Comparison of ENCODE assay signal across 8 cellular contexts in the genomic region with DNA sequence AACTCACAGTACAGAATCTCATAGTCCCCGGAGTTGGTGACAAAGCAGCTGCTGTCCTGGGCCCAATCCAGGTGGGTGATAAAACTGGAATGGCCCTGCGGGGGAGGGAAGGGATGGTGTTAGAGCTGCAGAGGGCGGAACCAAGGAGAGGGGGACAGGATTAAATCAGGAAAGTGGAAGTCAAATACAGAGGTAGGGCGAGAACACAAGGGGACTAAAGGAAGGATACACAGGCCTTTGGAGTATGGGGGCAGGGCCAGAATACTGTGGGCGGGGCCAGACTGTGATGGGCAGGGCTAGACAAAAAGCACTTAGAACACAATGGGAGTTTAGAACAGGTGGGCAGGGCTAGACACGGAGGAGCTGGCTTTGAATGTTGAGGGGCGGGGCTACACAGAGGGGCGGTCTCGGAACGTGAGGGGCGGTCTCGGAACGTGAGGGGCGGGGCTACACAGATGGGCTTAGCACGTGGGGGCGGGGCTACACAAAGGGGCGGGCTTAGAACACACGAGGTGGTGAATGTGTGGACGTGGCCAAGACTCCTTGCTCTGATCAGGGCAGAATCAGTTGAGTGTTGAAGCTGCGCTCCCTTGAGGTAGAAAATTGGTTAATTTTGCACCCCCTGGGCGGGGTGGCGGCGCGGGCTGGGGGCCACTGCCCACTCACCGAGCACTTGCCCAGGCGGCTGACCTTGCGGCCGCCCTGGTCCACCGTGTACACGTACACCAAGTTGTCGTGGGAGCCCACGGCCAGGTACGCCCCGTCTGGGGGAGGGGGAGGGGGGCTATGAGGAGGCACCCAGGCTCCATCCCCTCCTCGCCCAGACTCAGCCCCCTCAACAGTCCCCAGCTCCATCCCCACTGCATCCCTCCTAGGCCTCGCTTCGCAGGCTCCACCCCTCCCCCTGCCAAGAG. TPM values are rescaled to one million over a fixed set of nuclear protein-coding genes. Genes with fewer than 3 reads are reported as not detected.
DNase-seq lines count a peak whose midpoint lies in the region; ATAC-seq and TF ChIP-seq lines count a peak whose summit lies in the region.

No MANE protein-coding gene starts in this region.

- H3K4me1 ChIP-seq in psoas muscle, result peaks cover 3% of the 10 kb centered on the region

- H3K36me3 Mint-ChIP-seq in IgD-negative memory B cell, result peaks cover 8% of the 10 kb centered on the region

- peak overlapping the region; percentile 46 for H3K27ac ChIP-seq in psoas muscle

- no peaks in the 10 kb centered on the region for H3K9me3 Mint-ChIP-seq in IgD-negative memory B cell

- intact Hi-C loops in Right ventricle myocardium inferior (cut with DNase I) (no loop called here), psoas muscle (cut with DNase I) (loop anchor here in 1 of 2 donors (2.0 kb wide), 1 partner anchor 13 kb away; no protein-coding TSS in a partner anchor)

- H3K4me1 Mint-ChIP-seq in IgD-negative memory B cell, result peaks cover 0 to 7% (median 0%) of the 10 kb centered on the region in 3 donors

- no peaks in the 10 kb centered on the region for H3K27me3 Mint-ChIP-seq in IgD-negative memory B cell

- TF ChIP-seq CTCF in psoas muscle (IDR thresholded peaks at IDR 0.05), result no peak

- H3K36me3 ChIP-seq in psoas muscle (ENCODE audit: insufficient read depth in 1 of 2, low read depth in 1 of 2), result peaks cover 0 to 59% of the 10 kb centered on the region in 2 donors

- H3K27me3 ChIP-seq in psoas muscle (ENCODE audit: insufficient read depth in 3 of 3, low read length in 2 of 3), result no peaks in the 10 kb centered on the region

- H3K4me3 ChIP-seq in psoas muscle, result peak overlapping the region; percentile 34

- ATAC-seq in Right ventricle myocardium inferior (peak; percentile 79), psoas muscle (peak; percentile 88 to 97 (median 94)), GM21447 (IDR thresholded peaks at IDR 0.05; ENCODE audit: unreplicated experiment) (no peak), HG03457 (IDR thresholded peaks at IDR 0.05; ENCODE audit: unreplicated experiment) (no peak)

- 37 to 42% (median 40%) methylated on average over 29 to 37 of the region's 37 CpGs for WGBS in psoas muscle, 3 donors

- peak overlapping the region in 2 of 3 donors; percentile 16 to 77 for H3K27ac Mint-ChIP-seq in IgD-negative memory B cell

- peak; percentile 92 for DNase-seq in Daoy (ENCODE audit: low read depth)
- DNase-seq in SK-N-DZ (ENCODE audit: low spot score), result peak; percentile 62
- peak; percentile 28 for DNase-seq in activated gamma-delta T cell treated with anti-CD3 and anti-CD28 coated beads, Interleukin-2, amount 50 U/mL, for 16 hours (ENCODE audit: low read depth)
- DNase-seq in Right ventricle myocardium inferior (ENCODE audit: missing footprints), result peak; percentile 82
- peak; percentile 82 to 91 for DNase-seq in psoas muscle

- no peaks in the 10 kb centered on the region for H3K9me3 ChIP-seq in psoas muscle

- H3K4me3 Mint-ChIP-seq in IgD-negative memory B cell, result no peak overlapping the region

RNA-seq across cellular contexts. Expression of gene GPR4, which starts 14.0 kb away (rescaled TPM):
- total RNA-seq in Daoy (2014; rRNA removed; shearing (Covaris generic)), result not detected in 2 replicates
- polyA plus RNA-seq in IgD-negative memory B cell (not detected), psoas muscle (1 to 10 TPM; 1.6 to 2.6 (median 2.4) TPM)
- 1.3 and 1.7 TPM in 2 replicates for polyA plus RNA-seq in SK-N-DZ (2014; cell fraction: cytosol; rRNA removed)
- 0.62 and 1.2 TPM in 2 replicates for polyA plus RNA-seq in SK-N-DZ (2014; cell fraction: nucleus; rRNA removed)
- total RNA-seq in Right ventricle myocardium inferior (5.4 TPM), psoas muscle (1 to 10 TPM; 3.0 to 7.5 (median 3.9) TPM)

RNA-seq across cellular contexts. Expression of gene EML2, which starts 23.1 kb away (rescaled TPM):
- total RNA-seq in Daoy (2014; rRNA removed; shearing (Covaris generic)), result 13.0 and 14.2 TPM in 2 replicates
- polyA plus RNA-seq in IgD-negative memory B cell, result 18.5 TPM
- polyA plus RNA-seq in SK-N-DZ (2014; cell fraction: cytosol; rRNA removed), result 13.8 and 15.8 TPM in 2 replicates
- 74.0 and 82.6 TPM in 2 replicates for polyA plus RNA-seq in SK-N-DZ (2014; cell fraction: nucleus; rRNA removed)
- total RNA-seq in Right ventricle myocardium inferior, result 39.1 TPM
- total RNA-seq in psoas muscle, result 10 to 100 TPM; 10.4 to 31.1 (median 18.3) TPM
- 1 to 10 TPM; 6.2 to 8.3 (median 6.7) TPM for polyA plus RNA-seq in psoas muscle

RNA-seq across cellular contexts. Expression of gene OPA3, which starts 31.4 kb away (rescaled TPM):
- 7.4 and 8.9 TPM in 2 replicates for total RNA-seq in Daoy (2014; rRNA removed; shearing (Covaris generic))
- 19.9 TPM for polyA plus RNA-seq in IgD-negative memory B cell
- 5.4 and 8.4 TPM in 2 replicates for polyA plus RNA-seq in SK-N-DZ (2014; cell fraction: cytosol; rRNA removed)
- polyA plus RNA-seq in SK-N-DZ (2014; cell fraction: nucleus; rRNA removed), result 1.9 and 4.6 TPM in 2 replicates
- total RNA-seq in Right ventricle myocardium inferior, result 24.5 TPM
- total RNA-seq in psoas muscle, result 10 to 100 TPM; 14.0 to 27.6 (median 17.6) TPM
- polyA plus RNA-seq in psoas muscle, result 10 to 100 TPM in 2 of 3 donors, 1 to 10 TPM in 1; 9.1 to 15.8 (median 12.4) TPM

RNA-seq across cellular contexts. Expression of gene GIPR, which starts 52.0 kb away (rescaled TPM):
- total RNA-seq in Daoy (2014; rRNA removed; shearing (Covaris generic)), result not detected in 2 replicates
- not detected for polyA plus RNA-seq in IgD-negative memory B cell
- 0.53 and 2.0 TPM in 2 replicates for polyA plus RNA-seq in SK-N-DZ (2014; cell fraction: cytosol; rRNA removed)
- polyA plus RNA-seq in SK-N-DZ (2014; cell fraction: nucleus; rRNA removed), result 4.6 and 14.6 TPM in 2 replicates
- 5.0 TPM for total RNA-seq in Right ventricle myocardium inferior
- not detected for total RNA-seq in psoas muscle
- polyA plus RNA-seq in psoas muscle, result under 1 TPM in 2 of 3 donors, not detected in 1; under 0.01 to 0.08 TPM

Comparison
In these comparisons a context has a peak if more than half of its experiments do, and no peak if none do; other contexts are left out.
1. DNase-seq: peak in every context shown above with its lines; median percentile 92 in Daoy; 86 in psoas muscle; 82 in Right ventricle myocardium inferior; 62 in SK-N-DZ; 28 in activated gamma-delta T cell treated with anti-CD3 and anti-CD28 coated beads, Interleukin-2, amount 50 U/mL, for 16 hours.
2. ATAC-seq: peak in Right ventricle myocardium inferior (single experiment) and psoas muscle (4 of 4); none in GM21447 (single experiment) and HG03457 (single experiment).